In the genomic region with DNA sequence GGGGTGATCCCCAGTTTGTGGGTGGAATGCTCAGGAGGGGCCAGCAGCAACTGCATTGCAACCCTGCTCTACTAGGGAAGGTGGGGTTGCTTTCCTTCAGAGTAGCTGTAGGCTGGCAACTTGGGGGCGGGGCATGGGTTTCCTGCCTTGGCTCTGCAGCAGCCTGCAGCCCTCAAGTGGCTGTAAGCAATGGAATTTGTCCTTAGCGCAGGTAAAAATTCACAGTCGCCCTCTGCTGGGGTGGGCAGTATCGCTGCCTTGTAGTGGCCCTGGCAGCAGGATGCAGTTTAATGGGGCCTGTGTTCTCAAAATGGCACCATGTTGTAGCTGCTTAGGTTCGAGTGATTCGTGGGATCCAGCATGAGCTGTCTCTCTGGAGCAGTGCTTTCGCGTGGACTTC, we compare ENCODE assay signal across 13 cellular contexts. TPM values are rescaled to one million over a fixed set of nuclear protein-coding genes. Genes with fewer than 3 reads are reported as not detected.
DNase-seq lines count a peak whose midpoint lies in the region; ATAC-seq and TF ChIP-seq lines count a peak whose summit lies in the region.
"Had no signal": no experiment of that assay in that cellular context is flagged by ENCODE, and none has a peak within 500 bp of the region (broad histone marks: within the 10 kb centered on the region; RNA-seq: fewer than 3 reads in every experiment).

No MANE protein-coding gene starts in this region.

- no peak overlapping the region for H3K27ac Mint-ChIP-seq in T-helper 17 cell
- no peak overlapping the region for H3K27ac Mint-ChIP-seq in central memory CD8-positive, alpha-beta T cell (ENCODE audit: low read depth)
- H3K27ac Mint-ChIP-seq in progenitor cell of endocrine pancreas: peak overlapping the region; percentile 23
- H3K27ac Mint-ChIP-seq: brain had no signal

- no peak overlapping the region for H3K4me3 ChIP-seq in neuronal stem cell (ENCODE audit: low read length in 2 of 2)
- H3K4me3 ChIP-seq: HAP-1, Peyer's patch had no signal

- no peaks in the 10 kb centered on the region for H3K36me3 Mint-ChIP-seq in T-helper 17 cell (ENCODE audit: low read depth)
- H3K36me3 Mint-ChIP-seq in central memory CD8-positive, alpha-beta T cell (ENCODE audit: insufficient read depth): peaks cover 6% of the 10 kb centered on the region
- H3K36me3 Mint-ChIP-seq in progenitor cell of endocrine pancreas (ENCODE audit: insufficient read depth): peaks cover 7% of the 10 kb centered on the region

- peak; percentile 63 for ATAC-seq in T-helper 17 cell
- ATAC-seq in central memory CD8-positive, alpha-beta T cell (replicated peaks; ENCODE audit: extremely low read depth, poor library complexity, severe bottlenecking): peak; percentile 48

- H2BK120ac ChIP-seq in neuronal stem cell (ENCODE audit: low read depth, low read length): no peak overlapping the region

- H3K4me1 Mint-ChIP-seq in T-helper 17 cell (peaks cover 50% of the 10 kb centered on the region), progenitor cell of endocrine pancreas (ENCODE audit: low read depth) (peaks cover 34% of the 10 kb centered on the region)
- H3K4me1 Mint-ChIP-seq in central memory CD8-positive, alpha-beta T cell: peaks cover 82% of the 10 kb centered on the region

- no peak overlapping the region for H3K4me2 ChIP-seq in neuronal stem cell (ENCODE audit: insufficient read depth, low read length, poor library complexity, severe bottlenecking)

- H4K91ac ChIP-seq in neuronal stem cell (ENCODE audit: low read depth, low read length, poor library complexity): no peak overlapping the region

- TF ChIP-seq CTCF in progenitor cell of endocrine pancreas (IDR thresholded peaks at IDR 0.05; ENCODE audit: unreplicated experiment): peak; percentile 33

- no peak overlapping the region for H2BK15ac ChIP-seq in neuronal stem cell (ENCODE audit: low read length)

- no peak overlapping the region for H3K14ac ChIP-seq in neuronal stem cell (ENCODE audit: low read length)

- peak; percentile 0 for DNase-seq in DMS53 (lab: John Stamatoyannopoulos, UW)
- DNase-seq in DMS53 treated with DMSO at 0.1 percent for 48 hours (lab: John Stamatoyannopoulos, UW; ENCODE audit: unreplicated experiment): no peak
- peak in 1 of 3 donors; percentile 17 for DNase-seq in T-helper 17 cell
- DNase-seq in central memory CD8-positive, alpha-beta T cell (ENCODE audit: low spot score in 2 of 2): no peak
- no peak for DNase-seq in progenitor cell of endocrine pancreas (ENCODE audit: low spot score, unreplicated experiment)
- DNase-seq in NCI-H2081 treated with DMSO at 0.1 percent for 48 hours (lab: John Stamatoyannopoulos, UW): no peak
- DNase-seq in neuronal stem cell (ENCODE audit: low spot score): no peak
- no peak for DNase-seq in NOMO-1 treated with dmso at 0.1 percent for 144 hours (lab: John Stamatoyannopoulos, UW; ENCODE audit: unreplicated experiment)
- DNase-seq: 8988T, NCI-H1105 had no signal

- H3K9ac ChIP-seq in neuronal stem cell (ENCODE audit: low read depth, low read length, poor library complexity): no peak overlapping the region

- peaks cover 9% of the 10 kb centered on the region for H3K9me3 Mint-ChIP-seq in central memory CD8-positive, alpha-beta T cell
- H3K9me3 Mint-ChIP-seq in progenitor cell of endocrine pancreas (ENCODE audit: low read depth): peaks cover 23% of the 10 kb centered on the region

- peak overlapping the region; percentile 60 for H3K4me3 Mint-ChIP-seq in T-helper 17 cell
- peak overlapping the region; percentile 28 for H3K4me3 Mint-ChIP-seq in central memory CD8-positive, alpha-beta T cell
- no peak overlapping the region for H3K4me3 Mint-ChIP-seq in progenitor cell of endocrine pancreas (ENCODE audit: low read depth)
- H3K4me3 Mint-ChIP-seq: brain had no signal

- H3K4me1 ChIP-seq in neuronal stem cell (ENCODE audit: control insufficient read depth in 2 of 2, insufficient read depth in 1 of 2, low read depth in 1 of 2, low read length in 2 of 2): peaks cover 0 to 8% of the 10 kb centered on the region in 2 donors
- H3K4me1 ChIP-seq: Peyer's patch had no signal

- no CpG with 5 or more reads among the region's 8 CpGs for WGBS in neuronal stem cell (ENCODE audit: extremely low coverage in 2 of 2, insufficient read length in 2 of 2, insufficient replicate concordance in 1 of 2), 2 donors

- peaks cover 0 to 3% (median 0%) of the 10 kb centered on the region in 3 experiments for H3K27me3 ChIP-seq in neuronal stem cell (ENCODE audit: control insufficient read depth in 3 of 3, insufficient read depth in 3 of 3, low read depth in 1 of 3, low read length in 3 of 3)
- H3K27me3 ChIP-seq: Peyer's patch had no signal

- no peak overlapping the region for H3K18ac ChIP-seq in neuronal stem cell (ENCODE audit: low read length)

- no peak overlapping the region for H4K8ac ChIP-seq in neuronal stem cell (ENCODE audit: low read depth, low read length)

- H3K27me3 Mint-ChIP-seq in T-helper 17 cell: no peaks in the 10 kb centered on the region
- H3K27me3 Mint-ChIP-seq in central memory CD8-positive, alpha-beta T cell: no peaks in the 10 kb centered on the region
- no peaks in the 10 kb centered on the region for H3K27me3 Mint-ChIP-seq in progenitor cell of endocrine pancreas

- peaks cover 11% of the 10 kb centered on the region for H3K79me1 ChIP-seq in neuronal stem cell (ENCODE audit: low read depth, low read length)

- no peak overlapping the region for H3K27ac ChIP-seq in neuronal stem cell (replicated peaks; ENCODE audit: low read length)
- H3K27ac ChIP-seq: Peyer's patch had no signal

- no peak overlapping the region for H2AFZ ChIP-seq in neuronal stem cell (ENCODE audit: low read length)

- H2AK5ac ChIP-seq in neuronal stem cell (ENCODE audit: low read depth, low read length): no peak overlapping the region

- no peaks in the 10 kb centered on the region for H3K36me3 ChIP-seq in neuronal stem cell (replicated peaks in 1 of 2; ENCODE audit: control insufficient read depth in 2 of 2, insufficient read depth in 2 of 2, low read length in 2 of 2)
- H3K36me3 ChIP-seq: HAP-1, Peyer's patch had no signal

- H3K9me3 ChIP-seq in T-helper 17 cell (ENCODE audit: control insufficient read depth, low read length, poor library complexity, severe bottlenecking) (no peaks in the 10 kb centered on the region), neuronal stem cell (replicated peaks in 1 of 2; ENCODE audit: control insufficient read depth in 2 of 2, insufficient read depth in 1 of 2, low read depth in 1 of 2, low read length in 2 of 2) (peaks cover 0 to 27% of the 10 kb centered on the region in 2 donors)
- H3K9me3 ChIP-seq: HAP-1, Peyer's patch had no signal

- H3K23ac ChIP-seq in neuronal stem cell (ENCODE audit: low read depth, low read length, poor library complexity): no peak overlapping the region

- H2BK12ac ChIP-seq in neuronal stem cell (ENCODE audit: low read length): no peak overlapping the region

- H3K4ac ChIP-seq in neuronal stem cell (ENCODE audit: low read length): no peak overlapping the region

- no peak overlapping the region for H2BK5ac ChIP-seq in neuronal stem cell (ENCODE audit: low read length)

RNA-seq across cellular contexts. Expression of a gene that starts 29.8 kb away (rescaled TPM):
- 100 to 1,000 TPM; 125 to 151 TPM for total RNA-seq in T-helper 17 cell
- total RNA-seq in progenitor cell of endocrine pancreas: 147 and 154 TPM in 2 replicates
- polyA plus RNA-seq in neuronal stem cell (2013, experiment 1 of 2): 92.8 TPM
- 92.4 TPM for polyA plus RNA-seq in neuronal stem cell (2013, experiment 2 of 2)
